ENCODE assay signal across 26 cellular contexts in genomic region chr17:3689262-3690093, GRCh38. TPM values are rescaled to one million over a fixed set of nuclear protein-coding genes. Genes with fewer than 3 reads are reported as not detected.
DNase-seq lines count a peak whose midpoint lies in the region; ATAC-seq, FAIRE-seq and TF ChIP-seq lines count a peak whose summit lies in the region.
"Had no signal": no experiment of that assay in that cellular context is flagged by ENCODE, and none has a peak within 500 bp of the region (broad histone marks: within the 10 kb centered on the region; RNA-seq: fewer than 3 reads in every experiment).

No MANE protein-coding gene starts in this region.

- H3K4me2 ChIP-seq in OCI-LY1 (ENCODE audit: low read length) = peak overlapping the region; percentile 27; the same call in 1 of the 2 replicates
- H3K4me2 ChIP-seq: hepatocyte had no signal

- POLR2A ChIA-PET in activated CD4-positive, alpha-beta T cell treated with anti-CD3 and anti-CD28 coated beads, Interleukin-2, amount 10 ng/mL, durations not matched to agents 7 days and 5 days (lab: Charles Lee) = no interaction called here

- H3K4me3 ChIP-seq in OCI-LY1 (ENCODE audit: low read depth, low read length, poor library complexity, severe bottlenecking) (no peak overlapping the region), kidney (ENCODE audit: low read length in 2 of 2) (no peak overlapping the region)
- H3K4me3 ChIP-seq: hepatocyte, left ventricle myocardium inferior had no signal

- no peak for TF ChIP-seq CTCF in OCI-LY1 (IDR thresholded peaks at IDR 0.05; ENCODE audit: low read length)
- TF ChIP-seq CTCF in kidney (IDR thresholded peaks at IDR 0.05; ENCODE audit: borderline replicate concordance, extremely low read depth, insufficient read depth) = no peak

- no peak for FAIRE-seq in kidney (lab: Jason Lieb, UNC)
- FAIRE-seq: frontal cortex had no signal

- peak overlapping the region; percentile 92 for H3K27ac ChIP-seq in OCI-LY1 (ENCODE audit: low read depth, low read length, poor library complexity, severe bottlenecking)
- no peak overlapping the region for H3K27ac ChIP-seq in kidney (ENCODE audit: low read depth in 2 of 2, low read length in 2 of 2)
- H3K27ac ChIP-seq: brain microvascular endothelial cell, hepatocyte, left ventricle myocardium inferior had no signal

- H3K4me1 ChIP-seq in OCI-LY1 (ENCODE audit: insufficient read depth, low read length, severe bottlenecking) (peaks cover 44% of the 10 kb centered on the region), kidney (ENCODE audit: control insufficient read depth in 1 of 2, insufficient read depth in 1 of 2, low read depth in 1 of 2, low read length in 2 of 2) (no peaks in the 10 kb centered on the region)

- H3K27me3 ChIP-seq in OCI-LY1 (ENCODE audit: insufficient read depth, low read length) = no peaks in the 10 kb centered on the region
- H3K27me3 ChIP-seq: brain microvascular endothelial cell had no signal

- H4K20me1 ChIP-seq in OCI-LY1 (ENCODE audit: insufficient read depth, low read length) = no peaks in the 10 kb centered on the region

- peaks cover 16% of the 10 kb centered on the region for H3K4me1 Mint-ChIP-seq in activated CD4-positive, alpha-beta T cell treated with anti-CD3 and anti-CD28 coated beads, Interleukin-2, amount 10 ng/mL, durations not matched to agents 7 days and 5 days
- peaks cover 43 to 73% of the 10 kb centered on the region in 2 donors for H3K4me1 Mint-ChIP-seq in stimulated activated naive B cell treated with anti-CD40 and anti-IgM and Interleukin-4, amounts not matched to agents 10 μg/mL and 1 μg/mL and 100 μg/mL, for 72 hours
- H3K4me1 Mint-ChIP-seq: mesothelial cell of epicardium had no signal

- no peak for ATAC-seq in stimulated activated naive B cell treated with anti-CD40 and anti-IgM and Interleukin-4, amounts not matched to agents 10 μg/mL and 1 μg/mL and 100 μg/mL, for 72 hours (replicated peaks)

- H3K9me2 ChIP-seq in OCI-LY1 (ENCODE audit: low read depth, low read length) = no peaks in the 10 kb centered on the region

- peaks cover 9% of the 10 kb centered on the region for H3K36me3 Mint-ChIP-seq in activated CD4-positive, alpha-beta T cell treated with anti-CD3 and anti-CD28 coated beads, Interleukin-2, amount 10 ng/mL, durations not matched to agents 7 days and 5 days (ENCODE audit: low read depth)
- peaks cover 27 to 36% of the 10 kb centered on the region in 2 donors for H3K36me3 Mint-ChIP-seq in stimulated activated naive B cell treated with anti-CD40 and anti-IgM and Interleukin-4, amounts not matched to agents 10 μg/mL and 1 μg/mL and 100 μg/mL, for 72 hours
- H3K36me3 Mint-ChIP-seq: mesothelial cell of epicardium had no signal

- H3K79me2 ChIP-seq in OCI-LY1 (ENCODE audit: insufficient read depth, low read length) = peaks cover 4% of the 10 kb centered on the region; the same call in 1 of the 2 replicates
- H3K79me2 ChIP-seq: hepatocyte had no signal

- H3K4me3 Mint-ChIP-seq in activated CD4-positive, alpha-beta T cell treated with anti-CD3 and anti-CD28 coated beads, Interleukin-2, amount 10 ng/mL, durations not matched to agents 7 days and 5 days = no peak overlapping the region
- H3K4me3 Mint-ChIP-seq in stimulated activated naive B cell treated with anti-CD40 and anti-IgM and Interleukin-4, amounts not matched to agents 10 μg/mL and 1 μg/mL and 100 μg/mL, for 72 hours = peak overlapping the region; percentile 50 to 58
- H3K4me3 Mint-ChIP-seq: activated CD4-positive, alpha-beta memory T cell treated with anti-CD3 and anti-CD28 coated beads, Interleukin-2, amount 10 ng/mL, durations not matched to agents 7 days and 5 days; immature natural killer cell; mesothelial cell of epicardium; nephron had no signal

- CTCF ChIA-PET in activated CD4-positive, alpha-beta T cell treated with anti-CD3 and anti-CD28 coated beads, Interleukin-2, amount 10 ng/mL, durations not matched to agents 7 days and 5 days (lab: Charles Lee) = no interaction called here

- intact Hi-C loops in kidney (cut with DNase I) = no loop called here

- no peak overlapping the region for H2AFZ ChIP-seq in OCI-LY1 (ENCODE audit: low read length)
- H2AFZ ChIP-seq: hepatocyte had no signal

- no peak overlapping the region for H3K9ac ChIP-seq in OCI-LY1 (ENCODE audit: low read length)
- H3K9ac ChIP-seq in kidney (ENCODE audit: low read length in 2 of 2) = no peak overlapping the region

- DNase-seq in activated CD4-positive, alpha-beta T cell treated with anti-CD3 and anti-CD28 coated beads, Interleukin-2, amount 10 ng/mL, durations not matched to agents 7 days and 5 days = no peak
- DNase-seq in activated CD4-positive, alpha-beta T cell treated with anti-CD3 and anti-CD28 coated beads, Interleukin-2, amount 50 U/mL, for 48 hours = no peak
- DNase-seq in kidney (peak; percentile 43), COR-L47 (lab: John Stamatoyannopoulos, UW) (no peak), RPMI8226 (no peak), superior temporal gyrus (ENCODE audit: extremely low spot score) (no peak)
- DNase-seq in stimulated activated naive B cell treated with anti-CD40 and anti-IgM and Interleukin-4, amounts not matched to agents 10 μg/mL and 1 μg/mL and 100 μg/mL, for 72 hours = no peak
- DNase-seq: 8988T; activated CD4-positive, alpha-beta memory T cell treated with anti-CD3 and anti-CD28 coated beads, Interleukin-2, amount 10 ng/mL, durations not matched to agents 7 days and 5 days; activated CD4-positive, CD25-positive, alpha-beta regulatory T cell; activated gamma-delta T cell; brain microvascular endothelial cell; GDM1; immature natural killer cell; Kasumi-1; left ventricle myocardium inferior; NCI-H187; stimulated activated CD8-positive, alpha-beta memory T cell treated with anti-CD3 and anti-CD28 coated beads, Interleukin-4, amount 100 ng/mL, for 48 hours; T1000; trophoblast cell had no signal

- H3F3A ChIP-seq in OCI-LY1 (ENCODE audit: insufficient read depth, low read length) = no peaks in the 10 kb centered on the region; the same call in 1 of the 2 replicates

- H3K36me3 ChIP-seq in OCI-LY1 (ENCODE audit: insufficient read depth, low read length) (peaks cover 5% of the 10 kb centered on the region; the same call in 1 of the 2 replicates), kidney (ENCODE audit: control insufficient read depth in 1 of 2, insufficient read depth in 2 of 2, low read length in 2 of 2) (no peaks in the 10 kb centered on the region)
- H3K36me3 ChIP-seq: brain microvascular endothelial cell, left ventricle myocardium inferior had no signal

- peak overlapping the region; percentile 3 for H3K27ac Mint-ChIP-seq in activated CD4-positive, alpha-beta T cell treated with anti-CD3 and anti-CD28 coated beads, Interleukin-2, amount 10 ng/mL, durations not matched to agents 7 days and 5 days
- H3K27ac Mint-ChIP-seq in stimulated activated naive B cell treated with anti-CD40 and anti-IgM and Interleukin-4, amounts not matched to agents 10 μg/mL and 1 μg/mL and 100 μg/mL, for 72 hours = peak overlapping the region; percentile 59
- H3K27ac Mint-ChIP-seq: activated CD4-positive, alpha-beta memory T cell treated with anti-CD3 and anti-CD28 coated beads, Interleukin-2, amount 10 ng/mL, durations not matched to agents 7 days and 5 days; mesothelial cell of epicardium; nephron had no signal

- H3K9me3 ChIP-seq in OCI-LY1 (ENCODE audit: low read length) (no peaks in the 10 kb centered on the region), kidney (ENCODE audit: control insufficient read depth in 1 of 2, low read length in 2 of 2) (no peaks in the 10 kb centered on the region)
- H3K9me3 ChIP-seq: left ventricle myocardium inferior had no signal

- no peaks in the 10 kb centered on the region for H3K9me3 Mint-ChIP-seq in activated CD4-positive, alpha-beta T cell treated with anti-CD3 and anti-CD28 coated beads, Interleukin-2, amount 10 ng/mL, durations not matched to agents 7 days and 5 days
- no peaks in the 10 kb centered on the region for H3K9me3 Mint-ChIP-seq in stimulated activated naive B cell treated with anti-CD40 and anti-IgM and Interleukin-4, amounts not matched to agents 10 μg/mL and 1 μg/mL and 100 μg/mL, for 72 hours
- H3K9me3 Mint-ChIP-seq: activated CD4-positive, alpha-beta memory T cell treated with anti-CD3 and anti-CD28 coated beads, Interleukin-2, amount 10 ng/mL, durations not matched to agents 7 days and 5 days; CD8-positive, alpha-beta memory T cell; immature natural killer cell; mesothelial cell of epicardium; nephron had no signal

- no peaks in the 10 kb centered on the region for H3K27me3 Mint-ChIP-seq in activated CD4-positive, alpha-beta T cell treated with anti-CD3 and anti-CD28 coated beads, Interleukin-2, amount 10 ng/mL, durations not matched to agents 7 days and 5 days
- no peaks in the 10 kb centered on the region for H3K27me3 Mint-ChIP-seq in stimulated activated naive B cell treated with anti-CD40 and anti-IgM and Interleukin-4, amounts not matched to agents 10 μg/mL and 1 μg/mL and 100 μg/mL, for 72 hours
- H3K27me3 Mint-ChIP-seq: activated CD4-positive, alpha-beta memory T cell treated with anti-CD3 and anti-CD28 coated beads, Interleukin-2, amount 10 ng/mL, durations not matched to agents 7 days and 5 days; CD8-positive, alpha-beta memory T cell had no signal

RNA-seq across cellular contexts. Expression of gene P2RX5, which starts 6.5 kb away (rescaled TPM):
- total RNA-seq in activated CD4-positive, alpha-beta T cell treated with anti-CD3 and anti-CD28 coated beads, Interleukin-2, amount 10 ng/mL, durations not matched to agents 7 days and 5 days = 10 to 100 TPM; 33.6 to 39.4 TPM
- 8.4 TPM for total RNA-seq in kidney
- polyA plus RNA-seq in kidney (ENCODE audit: insufficient read depth, low read depth, low replicate concordance) = not detected
- total RNA-seq: hepatocyte had no signal
- polyA plus RNA-seq: hepatocyte had no signal

RNA-seq across cellular contexts. Expression of gene EMC6, which starts 20.9 kb away (rescaled TPM):
- 10 to 100 TPM; 34.8 to 37.3 TPM for total RNA-seq in activated CD4-positive, alpha-beta T cell treated with anti-CD3 and anti-CD28 coated beads, Interleukin-2, amount 10 ng/mL, durations not matched to agents 7 days and 5 days
- total RNA-seq in kidney = 25.6 TPM
- 77.1 TPM for polyA plus RNA-seq in kidney (ENCODE audit: insufficient read depth, low read depth, low replicate concordance)

RNA-seq across cellular contexts. Expression of gene TAX1BP3, which starts 21.1 kb away (rescaled TPM):
- total RNA-seq in activated CD4-positive, alpha-beta T cell treated with anti-CD3 and anti-CD28 coated beads, Interleukin-2, amount 10 ng/mL, durations not matched to agents 7 days and 5 days = 10 to 100 TPM; 17.4 to 18.4 TPM
- total RNA-seq in kidney = 158 TPM
- polyA plus RNA-seq in kidney (ENCODE audit: insufficient read depth, low read depth, low replicate concordance) = 128 TPM

RNA-seq across cellular contexts. Expression of gene HASPIN, which starts 34.2 kb away (rescaled TPM):
- total RNA-seq in activated CD4-positive, alpha-beta T cell treated with anti-CD3 and anti-CD28 coated beads, Interleukin-2, amount 10 ng/mL, durations not matched to agents 7 days and 5 days = 10 to 100 TPM; 27.6 to 31.2 TPM
- total RNA-seq in kidney = 0.38 TPM
- not detected for polyA plus RNA-seq in kidney (ENCODE audit: insufficient read depth, low read depth, low replicate concordance)

RNA-seq across cellular contexts. Expression of gene CTNS, which starts 52.9 kb away (rescaled TPM):
- total RNA-seq in activated CD4-positive, alpha-beta T cell treated with anti-CD3 and anti-CD28 coated beads, Interleukin-2, amount 10 ng/mL, durations not matched to agents 7 days and 5 days = 10 to 100 TPM; 10.3 TPM
- 15.7 TPM for total RNA-seq in kidney
- 11.9 TPM for polyA plus RNA-seq in kidney (ENCODE audit: insufficient read depth, low read depth, low replicate concordance)
